Comparison of ENCODE assay signal across 9 cellular contexts in the genomic region with DNA sequence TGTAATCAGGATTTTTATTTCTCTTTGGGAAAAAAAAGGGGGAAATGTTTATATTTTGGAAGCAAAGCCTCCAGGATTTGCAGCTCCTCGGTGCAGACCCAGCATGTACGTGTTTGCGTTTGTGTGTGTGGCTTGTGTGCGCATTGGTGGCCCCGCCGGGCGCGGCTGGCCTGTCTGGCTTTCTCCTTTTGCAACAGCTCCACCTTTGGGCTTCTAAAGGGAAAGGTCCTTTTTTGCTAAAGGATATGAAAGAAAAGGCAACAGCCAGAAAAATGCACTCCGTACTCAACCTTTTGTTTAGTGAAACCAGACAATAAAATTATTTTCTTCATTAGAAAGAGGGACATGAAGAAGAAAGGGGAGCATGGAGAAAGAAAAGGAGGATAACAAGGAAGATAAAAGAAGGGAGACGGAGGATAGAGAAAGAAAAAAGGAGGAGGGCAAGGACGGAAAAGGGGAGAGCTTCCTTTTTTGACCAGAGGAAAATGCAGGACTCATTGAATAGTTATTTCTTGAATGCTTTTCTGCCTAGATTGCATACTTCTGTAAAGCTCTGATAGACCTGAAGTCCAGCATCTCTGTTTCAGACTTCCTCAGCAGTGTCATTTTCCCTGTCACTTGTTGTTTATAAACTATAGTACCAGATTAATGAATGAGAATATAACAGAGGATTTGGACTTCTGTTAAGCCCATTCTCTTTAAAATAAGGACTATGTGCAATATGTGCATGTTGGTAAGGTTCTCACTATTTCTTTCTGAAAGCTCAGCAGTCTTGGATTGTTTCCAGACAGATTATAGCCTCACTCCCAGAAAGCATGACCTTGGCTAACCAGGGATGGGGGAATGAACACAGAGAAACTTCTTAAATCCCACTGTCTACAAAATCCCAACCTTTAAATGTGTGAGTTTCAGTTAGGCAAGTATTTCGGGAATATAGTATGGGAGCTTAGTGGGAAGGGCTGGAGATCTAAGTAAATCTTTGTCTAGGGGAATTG.
DNase-seq lines count a peak whose midpoint lies in the region; ATAC-seq and FAIRE-seq lines count a peak whose summit lies in the region.
"Had no signal": no experiment of that assay in that cellular context is flagged by ENCODE, and none has a peak within 500 bp of the region (broad histone marks: within the 10 kb centered on the region; RNA-seq: fewer than 3 reads in every experiment).

No MANE protein-coding gene starts in this region.

- H3K4me3 Mint-ChIP-seq in immature natural killer cell, result no peak overlapping the region
- H3K4me3 Mint-ChIP-seq: T-helper 1 cell treated with Interleukin-12 subunit alpha and Interleukin-12 subunit beta and Interleukin-4 antibody, amounts not matched to agents 30 μg/mL and 1 μg/mL, for 36 hours had no signal

- no peak overlapping the region for H3K27ac Mint-ChIP-seq in immature natural killer cell
- H3K27ac Mint-ChIP-seq: T-helper 1 cell treated with Interleukin-12 subunit alpha and Interleukin-12 subunit beta and Interleukin-4 antibody, amounts not matched to agents 30 μg/mL and 1 μg/mL, for 36 hours had no signal

- no peak for FAIRE-seq in urothelium cell line (lab: Jason Lieb, UNC)

- no peaks in the 10 kb centered on the region for H3K4me1 Mint-ChIP-seq in immature natural killer cell

- H3K27me3 Mint-ChIP-seq in immature natural killer cell (ENCODE audit: low read depth in 3 of 3), result peaks cover 0 to 2% (median 0%) of the 10 kb centered on the region in 3 donors

- DNase-seq in ELR (ENCODE audit: low read depth) (peak; percentile 83), NCI-H510A (lab: John Stamatoyannopoulos, UW) (peak; percentile 57), brain pericyte (ENCODE audit: low read depth, low spot score) (peak; percentile 5), kidney glomerular epithelial cell (lab: John Stamatoyannopoulos, UW) (peak; percentile 63), urothelium cell line (ENCODE audit: low spot score) (peak; percentile 48), immature natural killer cell (no peak)
- no peak for DNase-seq in activated CD4-positive, alpha-beta T cell treated with anti-CD3 and anti-CD28 coated beads, Interleukin-2, amount 50 U/mL, for 48 hours

- no peaks in the 10 kb centered on the region for H3K36me3 Mint-ChIP-seq in immature natural killer cell

- H3K9me3 Mint-ChIP-seq in immature natural killer cell, result peaks cover 0 to 28% (median 6%) of the 10 kb centered on the region in 6 donors
- H3K9me3 Mint-ChIP-seq: T-helper 1 cell treated with Interleukin-12 subunit alpha and Interleukin-12 subunit beta and Interleukin-4 antibody, amounts not matched to agents 30 μg/mL and 1 μg/mL, for 36 hours had no signal

- ATAC-seq in HG03469 (IDR thresholded peaks at IDR 0.05; ENCODE audit: unreplicated experiment), result peak; percentile 39

Comparison
In these comparisons a context has a peak if more than half of its experiments do, and no peak if none do; other contexts are left out.
1. DNase-seq: peak in ELR (single experiment), NCI-H510A (single experiment), brain pericyte (single experiment), kidney glomerular epithelial cell (single experiment) and urothelium cell line (single experiment); none in activated CD4-positive, alpha-beta T cell treated with anti-CD3 and anti-CD28 coated beads, Interleukin-2, amount 50 U/mL, for 48 hours (0 of 2) and immature natural killer cell (0 of 3).